Comparison of ENCODE assay signal across 34 cellular contexts in the genomic region with DNA sequence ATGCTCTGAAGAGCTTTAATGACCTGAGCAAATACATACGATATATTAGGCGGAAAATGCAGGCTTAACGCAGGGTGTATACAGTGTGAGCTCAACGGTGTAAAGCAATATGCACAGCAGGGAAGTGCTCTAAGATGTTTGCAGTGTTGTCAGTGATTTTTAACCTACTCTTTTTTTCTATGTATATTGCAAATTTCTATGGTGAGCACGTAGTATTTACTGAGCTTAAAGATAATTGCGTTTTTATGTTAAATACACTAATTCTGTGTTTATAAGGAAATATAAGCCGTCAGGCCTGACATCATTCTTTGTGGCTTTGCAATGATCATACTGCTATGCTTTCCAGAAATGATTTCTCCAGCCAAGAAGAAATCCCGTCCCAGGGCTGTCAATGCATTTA. TPM values are rescaled to one million over a fixed set of nuclear protein-coding genes. Genes with fewer than 3 reads are reported as not detected.
"Had no signal": no experiment of that assay in that cellular context is flagged by ENCODE, and none has a peak within 500 bp of the region (broad histone marks: within the 10 kb centered on the region; RNA-seq: fewer than 3 reads in every experiment).

No MANE protein-coding gene starts in this region.

- ATAC-seq: gastroesophageal sphincter; left cardiac atrium; naive thymus-derived CD4-positive, alpha-beta T cell; psoas muscle; stimulated activated naive B cell treated with anti-CD40 and anti-IgM and Interleukin-4, amounts not matched to agents 10 μg/mL and 1 μg/mL and 100 μg/mL, for 72 hours; upper lobe of right lung had no signal

- DNase-seq: activated CD4-positive, alpha-beta T cell treated with anti-CD3 and anti-CD28 coated beads for 4 hours; activated CD4-positive, alpha-beta T cell treated with anti-CD3 and anti-CD28 coated beads, Interleukin-2, amount 50 U/mL, for 4 hours; activated effector memory CD4-positive, alpha-beta T cell treated with anti-CD3 and anti-CD28 coated beads, Interleukin-2, amount 50 U/mL, for 16 hours; activated naive CD4-positive, alpha-beta T cell treated with anti-CD3 and anti-CD28 coated beads for 36 hours; activated naive CD8-positive, alpha-beta T cell treated with anti-CD3 and anti-CD28 coated beads for 36 hours; adrenal gland; aorta; dorsolateral prefrontal cortex; effector memory CD4-positive, alpha-beta T cell; erythroblast; left cardiac atrium; left ventricle myocardium superior; midbrain; naive thymus-derived CD4-positive, alpha-beta T cell; nucleus accumbens; psoas muscle; sigmoid colon; small intestine; stimulated activated CD4-positive, alpha-beta T cell treated with anti-CD3 and anti-CD28 coated beads, Interleukin-1b, Interleukin-23, amount 100 ng/mL, for 48 hours; stimulated activated naive B cell treated with anti-CD40 and anti-IgM and Interleukin-4, amounts not matched to agents 10 μg/mL and 1 μg/mL and 100 μg/mL, for 72 hours; stomach; T-helper 9 cell; thyroid gland; upper lobe of right lung had no signal

- H3K9me3 Mint-ChIP-seq: activated naive CD4-positive, alpha-beta T cell treated with anti-CD3 and anti-CD28 coated beads for 36 hours; activated naive CD8-positive, alpha-beta T cell treated with anti-CD3 and anti-CD28 coated beads for 36 hours; activated T-helper 1 cell treated with anti-CD3 and anti-CD28 coated beads, Interleukin-12 subunit alpha, Interleukin-12 subunit beta, Interleukin-2, Interleukin-4 antibody, amounts not matched to agents 30 ng/mL and 10 ng/mL and 1 ng/mL, durations not matched to agents 14 hours and 24 hours and 36 hours; neural crest cell had no signal

- H3K36me3 ChIP-seq: adrenal gland, cardiac muscle cell, upper lobe of right lung had no signal

- H3K27me3 ChIP-seq: adrenal gland, cardiac muscle cell, dorsolateral prefrontal cortex, gastroesophageal sphincter, sigmoid colon, stomach, thyroid gland, upper lobe of right lung had no signal

- H3K36me3 Mint-ChIP-seq: activated naive CD8-positive, alpha-beta T cell treated with anti-CD3 and anti-CD28 coated beads for 36 hours; brain; naive thymus-derived CD4-positive, alpha-beta T cell had no signal

- H3K9me3 ChIP-seq: adrenal gland, gastroesophageal sphincter, psoas muscle, sigmoid colon, stomach, thyroid gland, upper lobe of right lung had no signal

- H3K27ac Mint-ChIP-seq: activated naive CD4-positive, alpha-beta T cell treated with anti-CD3 and anti-CD28 coated beads for 36 hours; activated naive CD8-positive, alpha-beta T cell treated with anti-CD3 and anti-CD28 coated beads for 36 hours; activated T-helper 1 cell treated with anti-CD3 and anti-CD28 coated beads, Interleukin-12 subunit alpha, Interleukin-12 subunit beta, Interleukin-2, Interleukin-4 antibody, amounts not matched to agents 30 ng/mL and 10 ng/mL and 1 ng/mL, durations not matched to agents 14 hours and 24 hours and 36 hours; brain; naive thymus-derived CD4-positive, alpha-beta T cell; stimulated activated naive B cell treated with anti-CD40 and anti-IgM and Interleukin-4, amounts not matched to agents 10 μg/mL and 1 μg/mL and 100 μg/mL, for 72 hours had no signal

- H3K4me2 ChIP-seq: hepatocyte had no signal

- H3K4me1 ChIP-seq: adrenal gland, parathyroid adenoma, psoas muscle, sigmoid colon, stomach, upper lobe of right lung had no signal

- H2AFZ ChIP-seq: hepatocyte, parathyroid adenoma had no signal

- H3K79me2 ChIP-seq: hepatocyte, parathyroid adenoma had no signal

- H3K4me1 Mint-ChIP-seq: activated naive CD8-positive, alpha-beta T cell treated with anti-CD3 and anti-CD28 coated beads for 36 hours; naive thymus-derived CD4-positive, alpha-beta T cell; neural crest cell; stimulated activated naive B cell treated with anti-CD40 and anti-IgM and Interleukin-4, amounts not matched to agents 10 μg/mL and 1 μg/mL and 100 μg/mL, for 72 hours had no signal

- H3K9ac ChIP-seq: parathyroid adenoma had no signal

- H3K4me3 Mint-ChIP-seq: activated naive CD4-positive, alpha-beta T cell treated with anti-CD3 and anti-CD28 coated beads for 36 hours; activated naive CD8-positive, alpha-beta T cell treated with anti-CD3 and anti-CD28 coated beads for 36 hours; activated T-helper 1 cell treated with anti-CD3 and anti-CD28 coated beads, Interleukin-12 subunit alpha, Interleukin-12 subunit beta, Interleukin-2, Interleukin-4 antibody, amounts not matched to agents 30 ng/mL and 10 ng/mL and 1 ng/mL, durations not matched to agents 14 hours and 24 hours and 36 hours; brain; naive thymus-derived CD4-positive, alpha-beta T cell; neural crest cell; stimulated activated naive B cell treated with anti-CD40 and anti-IgM and Interleukin-4, amounts not matched to agents 10 μg/mL and 1 μg/mL and 100 μg/mL, for 72 hours had no signal

- H3K27ac ChIP-seq: adrenal gland, cardiac muscle cell, coronary artery, dorsolateral prefrontal cortex, gastroesophageal sphincter, hepatocyte, parathyroid adenoma, psoas muscle, stomach, thyroid gland, upper lobe of right lung, VCaP had no signal

- H3K4me3 ChIP-seq: adrenal gland, cardiac muscle cell, coronary artery, dorsolateral prefrontal cortex, gastroesophageal sphincter, hepatocyte, psoas muscle, sigmoid colon, stomach, thyroid gland, upper lobe of right lung had no signal

RNA-seq across cellular contexts. Expression of a gene that starts 42.0 kb away (rescaled TPM):
- total RNA-seq: hepatocyte, lung microvascular endothelial cell, neural crest cell had no signal
- polyA plus RNA-seq: cardiac muscle cell; hepatocyte; naive thymus-derived CD4-positive, alpha-beta T cell had no signal
